Comparison of ENCODE assay signal across 20 cellular contexts in genomic region chr7:127702253-127702652, GRCh38.
"Had no signal": no experiment of that assay in that cellular context is flagged by ENCODE, and none has a peak within 500 bp of the region (broad histone marks: within the 10 kb centered on the region; RNA-seq: fewer than 3 reads in every experiment).

No MANE protein-coding gene starts in this region.

- H3K27me3 ChIP-seq: esophagus muscularis mucosa, gastroesophageal sphincter, pancreas, spleen, stomach, transverse colon had no signal

- H3K4me1 ChIP-seq: esophagus muscularis mucosa, gastroesophageal sphincter, left ventricle myocardium inferior, lower lobe of right lung, pancreas, spleen had no signal

- H3K4me3 ChIP-seq: esophagus muscularis mucosa, gastroesophageal sphincter, left ventricle myocardium inferior, lower lobe of right lung, pancreas, spleen, stomach, thoracic aorta, transverse colon had no signal

- DNase-seq: effector memory CD8-positive, alpha-beta T cell; glutamatergic neuron; immature natural killer cell; left ventricle myocardium inferior; lower lobe of right lung; midbrain; pancreas; retina; spleen; stimulated activated CD4-positive, alpha-beta T cell treated with anti-CD3 and anti-CD28 coated beads, Interleukin-15, amount 100 ng/mL, for 24 hours; stimulated activated CD4-positive, alpha-beta T cell treated with anti-CD3 and anti-CD28 coated beads, Interleukin-1b, Interleukin-23, amount 100 ng/mL, for 48 hours; stimulated activated naive CD4-positive, alpha-beta T cell; stomach; transverse colon had no signal

- H3K9me3 ChIP-seq: esophagus muscularis mucosa, gastroesophageal sphincter, left ventricle myocardium inferior, lower lobe of right lung, pancreas, spleen, stomach, thoracic aorta, transverse colon had no signal

- ATAC-seq: effector memory CD8-positive, alpha-beta T cell; gastroesophageal sphincter; natural killer cell treated with Interleukin-12 subunit alpha and Interleukin-12 subunit beta and Interleukin-15 and Interleukin-18, amount 100 ng/mL, for 72 hours; sciatic nerve had no signal

- H3K27ac ChIP-seq: epithelial cell of prostate, esophagus muscularis mucosa, gastroesophageal sphincter, left ventricle myocardium inferior, lower lobe of right lung, pancreas, spleen, stomach, thoracic aorta, transverse colon had no signal
